1 cellular context compared by ENCODE assay signal in genomic region chr2:118987886-118988285, GRCh38.
TF ChIP-seq lines count a peak whose summit lies in the region.

No MANE protein-coding gene starts in this region.

TF ChIP-seq in GM12878, 131 proteins besides CTCF, POLR2A, EP300 and RAD21:
- TF ChIP-seq EED (IDR thresholded peaks at IDR 0.05; ENCODE audit: low read depth) (0 out of 2 replicates have a peak, but pooled peaks have one; percentile 26), CBX3 (IDR thresholded peaks at IDR 0.05; ENCODE audit: borderline replicate concordance, low read depth) (no peak), SUZ12 (IDR thresholded peaks at IDR 0.05; ENCODE audit: unreplicated experiment) (no peak), MTA3 (IDR thresholded peaks at IDR 0.05; ENCODE audit: borderline replicate concordance, low read length) (no peak), RELA (IDR thresholded peaks at IDR 0.05; ENCODE audit: borderline replicate concordance, partially characterized antibody) (no peak), FOXK2 (IDR thresholded peaks at IDR 0.05) (no peak), ASH2L (IDR thresholded peaks at IDR 0.05; ENCODE audit: borderline replicate concordance, low read depth) (no peak), ATF7 (IDR thresholded peaks at IDR 0.05; ENCODE audit: low read depth) (no peak), JUNB (IDR thresholded peaks at IDR 0.05) (no peak), IKZF2 (IDR thresholded peaks at IDR 0.05) (peak in 1 of 2 experiments; percentile 29; a peak in 1 of 4 replicates), PBX3 (IDR thresholded peaks at IDR 0.05; ENCODE audit: insufficient replicate concordance, low read depth, low read length) (no peak), SIX5 (IDR thresholded peaks at IDR 0.05; ENCODE audit: low read depth, low read length, severe bottlenecking) (no peak), TCF12 (IDR thresholded peaks at IDR 0.05; ENCODE audit: low read depth, low read length) (no peak), MEF2B (IDR thresholded peaks at IDR 0.05; ENCODE audit: partially characterized antibody, poor library complexity, severe bottlenecking) (no peak), USF2 (IDR thresholded peaks at IDR 0.05; ENCODE audit: borderline replicate concordance, low read depth, low read length) (no peak), FOXM1 (IDR thresholded peaks at IDR 0.05; ENCODE audit: low read depth, low read length) (no peak), BRCA1 (IDR thresholded peaks at IDR 0.05; ENCODE audit: low read depth, low read length) (no peak), ESRRA (IDR thresholded peaks at IDR 0.05; ENCODE audit: low read length) (peak; percentile 85; the same call in 1 of the 2 replicates), IRF3 (IDR thresholded peaks at IDR 0.05) (no peak), ZNF274 (IDR thresholded peaks at IDR 0.05; ENCODE audit: insufficient read depth, insufficient read length) (no peak), TCF7 (IDR thresholded peaks at IDR 0.05; ENCODE audit: borderline replicate concordance) (no peak), RAD51 (IDR thresholded peaks at IDR 0.05) (no peak), NR2F1 (conservative IDR thresholded peaks at IDR 0.05) (peak; percentile 87)
